Comparison of ENCODE assay signal across 26 cellular contexts in the genomic region with DNA sequence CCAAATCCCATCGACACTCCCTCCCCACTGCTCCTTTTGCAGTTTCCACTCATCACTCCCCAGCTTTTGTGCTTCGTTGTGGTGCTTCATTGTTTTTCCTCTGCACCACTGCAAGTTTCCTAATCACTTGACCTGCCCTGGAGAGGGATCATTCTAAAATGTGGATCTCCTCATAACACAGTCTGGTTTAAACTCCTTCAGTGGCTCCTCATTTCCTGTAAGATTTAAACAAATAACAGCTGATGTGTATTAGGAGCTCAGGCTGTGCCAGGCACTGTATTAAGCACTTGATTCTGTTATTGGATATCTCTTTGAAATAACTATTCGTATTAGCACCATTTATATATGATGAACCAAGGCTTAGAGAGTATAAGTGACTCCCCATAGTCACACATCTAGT.
"Had no signal": no experiment of that assay in that cellular context is flagged by ENCODE, and none has a peak within 500 bp of the region (broad histone marks: within the 10 kb centered on the region; RNA-seq: fewer than 3 reads in every experiment).

No MANE protein-coding gene starts in this region.

- H3K36me3 Mint-ChIP-seq: activated CD8-positive, alpha-beta memory T cell treated with anti-CD3 and anti-CD28 coated beads, Interleukin-2, amount 10 ng/mL, durations not matched to agents 7 days and 5 days; memory B cell had no signal

- H3K4me1 Mint-ChIP-seq: activated CD4-positive, alpha-beta T cell treated with anti-CD3 and anti-CD28 coated beads, Interleukin-2, amount 10 ng/mL, durations not matched to agents 7 days and 5 days; activated CD8-positive, alpha-beta memory T cell treated with anti-CD3 and anti-CD28 coated beads, Interleukin-2, amount 10 ng/mL, durations not matched to agents 7 days and 5 days; activated naive CD8-positive, alpha-beta T cell treated with anti-CD3 and anti-CD28 coated beads, Interleukin-2, amount 50 U/mL, for 24 hours; memory B cell had no signal

- H3K27me3 Mint-ChIP-seq: activated naive CD8-positive, alpha-beta T cell treated with anti-CD3 and anti-CD28 coated beads, Interleukin-2, amount 50 U/mL, for 24 hours had no signal

- H3K36me3 ChIP-seq: gastroesophageal sphincter, ovary, thyroid gland, upper lobe of right lung, WERI-Rb-1 had no signal

- ATAC-seq: activated CD8-positive, alpha-beta memory T cell treated with anti-CD3 and anti-CD28 coated beads, Interleukin-2, amount 10 ng/mL, durations not matched to agents 7 days and 5 days; activated CD8-positive, alpha-beta T cell treated with anti-CD3 and anti-CD28 coated beads for 36 hours; activated naive CD8-positive, alpha-beta T cell treated with anti-CD3 and anti-CD28 coated beads, Interleukin-2, amount 50 U/mL, for 24 hours; gastroesophageal sphincter; left cardiac atrium; mucosa of descending colon; psoas muscle; right cardiac atrium; upper lobe of right lung had no signal

- H3K4me3 Mint-ChIP-seq: activated CD4-positive, alpha-beta T cell treated with anti-CD3 and anti-CD28 coated beads, Interleukin-2, amount 10 ng/mL, durations not matched to agents 7 days and 5 days; activated CD8-positive, alpha-beta memory T cell treated with anti-CD3 and anti-CD28 coated beads, Interleukin-2, amount 10 ng/mL, durations not matched to agents 7 days and 5 days; activated CD8-positive, alpha-beta T cell treated with anti-CD3 and anti-CD28 coated beads for 36 hours; activated naive CD8-positive, alpha-beta T cell treated with anti-CD3 and anti-CD28 coated beads, Interleukin-2, amount 50 U/mL, for 24 hours; activated T-helper 1 cell treated with anti-CD3 and anti-CD28 coated beads, Interleukin-12 subunit alpha, Interleukin-12 subunit beta, Interleukin-2, Interleukin-4 antibody, amounts not matched to agents 30 ng/mL and 10 ng/mL and 1 ng/mL, durations not matched to agents 14 hours and 24 hours and 36 hours; memory B cell; stimulated activated naive CD8-positive, alpha-beta T cell treated with anti-CD3 and anti-CD28 coated beads, Interleukin-15, Interleukin-2, amounts not matched to agents 100 ng/mL and 50 ng/mL, for 24 hours had no signal

- H3K9me3 ChIP-seq: gastroesophageal sphincter, mucosa of descending colon, ovary, psoas muscle, thyroid gland, upper lobe of right lung had no signal

- H3K27me3 ChIP-seq: gastroesophageal sphincter, ovary, thyroid gland, upper lobe of right lung had no signal

- H3K4me3 ChIP-seq: gastroesophageal sphincter, mucosa of descending colon, ovary, psoas muscle, thyroid gland, upper lobe of right lung had no signal

- H3K27ac Mint-ChIP-seq: activated CD4-positive, alpha-beta T cell treated with anti-CD3 and anti-CD28 coated beads, Interleukin-2, amount 10 ng/mL, durations not matched to agents 7 days and 5 days; activated CD8-positive, alpha-beta memory T cell treated with anti-CD3 and anti-CD28 coated beads, Interleukin-2, amount 10 ng/mL, durations not matched to agents 7 days and 5 days; activated CD8-positive, alpha-beta T cell treated with anti-CD3 and anti-CD28 coated beads for 36 hours; activated naive CD8-positive, alpha-beta T cell treated with anti-CD3 and anti-CD28 coated beads, Interleukin-2, amount 50 U/mL, for 24 hours; activated T-helper 1 cell treated with anti-CD3 and anti-CD28 coated beads, Interleukin-12 subunit alpha, Interleukin-12 subunit beta, Interleukin-2, Interleukin-4 antibody, amounts not matched to agents 30 ng/mL and 10 ng/mL and 1 ng/mL, durations not matched to agents 14 hours and 24 hours and 36 hours; memory B cell; stimulated activated naive CD8-positive, alpha-beta T cell treated with anti-CD3 and anti-CD28 coated beads, Interleukin-15, Interleukin-2, amounts not matched to agents 100 ng/mL and 50 ng/mL, for 24 hours had no signal

- H3K4me1 ChIP-seq: gastroesophageal sphincter, thyroid gland had no signal

- H3K9me3 Mint-ChIP-seq: activated CD4-positive, alpha-beta T cell treated with anti-CD3 and anti-CD28 coated beads, Interleukin-2, amount 10 ng/mL, durations not matched to agents 7 days and 5 days; activated CD8-positive, alpha-beta T cell treated with anti-CD3 and anti-CD28 coated beads for 36 hours; activated naive CD8-positive, alpha-beta T cell treated with anti-CD3 and anti-CD28 coated beads, Interleukin-2, amount 50 U/mL, for 24 hours; activated T-helper 1 cell treated with anti-CD3 and anti-CD28 coated beads, Interleukin-12 subunit alpha, Interleukin-12 subunit beta, Interleukin-2, Interleukin-4 antibody, amounts not matched to agents 30 ng/mL and 10 ng/mL and 1 ng/mL, durations not matched to agents 14 hours and 24 hours and 36 hours; memory B cell; stimulated activated naive CD8-positive, alpha-beta T cell treated with anti-CD3 and anti-CD28 coated beads, Interleukin-15, Interleukin-2, amounts not matched to agents 100 ng/mL and 50 ng/mL, for 24 hours had no signal

- H3K27ac ChIP-seq: gastroesophageal sphincter, ovary, psoas muscle, thyroid gland, upper lobe of right lung, WERI-Rb-1 had no signal

- DNase-seq: activated CD4-positive, alpha-beta T cell treated with anti-CD3 and anti-CD28 coated beads, Interleukin-2, amount 10 ng/mL, durations not matched to agents 7 days and 5 days; activated CD4-positive, CD25-positive, alpha-beta regulatory T cell treated with anti-CD3 and anti-CD28 coated beads, Interleukin-2, amount 50 U/mL, for 72 hours; activated CD8-positive, alpha-beta memory T cell treated with anti-CD3 and anti-CD28 coated beads, Interleukin-2, amount 10 ng/mL, durations not matched to agents 7 days and 5 days; activated CD8-positive, alpha-beta T cell treated with anti-CD3 and anti-CD28 coated beads for 36 hours; activated gamma-delta T cell; activated naive CD4-positive, alpha-beta T cell treated with anti-CD3 and anti-CD28 coated beads, Interleukin-2, amount 50 U/mL, for 16 hours; activated naive CD8-positive, alpha-beta T cell treated with anti-CD3 and anti-CD28 coated beads, Interleukin-2, amount 50 U/mL, for 24 hours; cerebellar nuclear complex; cortex of kidney; islet precursor cell; left cardiac atrium; mucosa of descending colon; ovary; psoas muscle; right cardiac atrium; stimulated activated CD4-positive, alpha-beta T cell treated with anti-CD3 and anti-CD28 coated beads, Interleukin-12 subunit alpha, Interleukin-12 subunit beta, amount 100 ng/mL, for 4 hours; stimulated activated CD4-positive, alpha-beta T cell treated with anti-CD3 and anti-CD28 coated beads, Interleukin-4, amount 100 ng/mL, for 4 hours; substantia nigra; T-helper 1 cell; thyroid gland; upper lobe of right lung had no signal
